In genomic region chr1:227944931-227945890, GRCh38 we compare ENCODE assay signal across 10 cellular contexts. TPM values are rescaled to one million over a fixed set of nuclear protein-coding genes. Genes with fewer than 3 reads are reported as not detected.
DNase-seq lines count a peak whose midpoint lies in the region; ATAC-seq, FAIRE-seq and TF ChIP-seq lines count a peak whose summit lies in the region.
"Had no signal": no experiment of that assay in that cellular context is flagged by ENCODE, and none has a peak within 500 bp of the region (broad histone marks: within the 10 kb centered on the region; RNA-seq: fewer than 3 reads in every experiment).

No MANE protein-coding gene starts in this region.

- H3K4me1 ChIP-seq in stomach (peaks cover 43 to 71% (median 57%) of the 10 kb centered on the region in 4 donors), small intestine (ENCODE audit: control insufficient read depth in 2 of 2, insufficient read depth in 1 of 2, low read depth in 1 of 2, low read length in 1 of 2) (peaks cover 0 to 1% of the 10 kb centered on the region in 2 donors)

- peak; percentile 25 to 40 for DNase-seq in SHP77 (lab: John Stamatoyannopoulos, UW)
- no peak for DNase-seq in SHP77 treated with DMSO at 0.1 percent for 48 hours (lab: John Stamatoyannopoulos, UW)
- no peak for DNase-seq in activated T-cell treated with anti-CD3 and anti-CD28 coated beads, Interleukin-2, amount 50 U/mL, for 4 hours
- peak; percentile 7 for DNase-seq in kidney tubule cell (ENCODE audit: low spot score)
- DNase-seq in stomach: peak; percentile 55
- no peak for DNase-seq in activated CD4-positive, alpha-beta T cell treated with anti-CD3 and anti-CD28 coated beads, Interleukin-2, amount 10 ng/mL, durations not matched to agents 24 days and 14 days
- no peak for DNase-seq in small intestine

- peak overlapping the region; percentile 55 for H3K4me3 Mint-ChIP-seq in activated T-cell treated with anti-CD3 and anti-CD28 coated beads, Interleukin-2, amount 50 U/mL, for 4 hours
- no peak overlapping the region for H3K4me3 Mint-ChIP-seq in activated CD4-positive, alpha-beta T cell treated with anti-CD3 and anti-CD28 coated beads, Interleukin-2, amount 10 ng/mL, durations not matched to agents 24 days and 14 days

- no peak for FAIRE-seq in small intestine (lab: Jason Lieb, UNC)
- FAIRE-seq: GM12878 had no signal

- H3K36me3 Mint-ChIP-seq in activated T-cell treated with anti-CD3 and anti-CD28 coated beads, Interleukin-2, amount 50 U/mL, for 4 hours (ENCODE audit: insufficient read depth): no peaks in the 10 kb centered on the region
- no peaks in the 10 kb centered on the region for H3K36me3 Mint-ChIP-seq in activated CD4-positive, alpha-beta T cell treated with anti-CD3 and anti-CD28 coated beads, Interleukin-2, amount 10 ng/mL, durations not matched to agents 24 days and 14 days (ENCODE audit: low read depth)

- H3K9me3 Mint-ChIP-seq in activated T-cell treated with anti-CD3 and anti-CD28 coated beads, Interleukin-2, amount 50 U/mL, for 4 hours: no peaks in the 10 kb centered on the region
- H3K9me3 Mint-ChIP-seq in activated CD4-positive, alpha-beta T cell treated with anti-CD3 and anti-CD28 coated beads, Interleukin-2, amount 10 ng/mL, durations not matched to agents 24 days and 14 days: no peaks in the 10 kb centered on the region

- peaks cover 11% of the 10 kb centered on the region for H3K4me1 Mint-ChIP-seq in activated T-cell treated with anti-CD3 and anti-CD28 coated beads, Interleukin-2, amount 50 U/mL, for 4 hours (ENCODE audit: low read depth)
- H3K4me1 Mint-ChIP-seq in activated CD4-positive, alpha-beta T cell treated with anti-CD3 and anti-CD28 coated beads, Interleukin-2, amount 10 ng/mL, durations not matched to agents 24 days and 14 days: no peaks in the 10 kb centered on the region

- H3K27me3 Mint-ChIP-seq in activated T-cell treated with anti-CD3 and anti-CD28 coated beads, Interleukin-2, amount 50 U/mL, for 4 hours (ENCODE audit: low read depth): peaks cover 16% of the 10 kb centered on the region
- H3K27me3 Mint-ChIP-seq in activated CD4-positive, alpha-beta T cell treated with anti-CD3 and anti-CD28 coated beads, Interleukin-2, amount 10 ng/mL, durations not matched to agents 24 days and 14 days: peaks cover 26% of the 10 kb centered on the region

- no peak for ATAC-seq in activated T-cell treated with anti-CD3 and anti-CD28 coated beads, Interleukin-2, amount 50 U/mL, for 4 hours
- ATAC-seq in GM18870 (IDR thresholded peaks at IDR 0.05; ENCODE audit: unreplicated experiment): no peak

- H3K27me3 ChIP-seq in stomach (peaks cover 0 to 45% (median 24%) of the 10 kb centered on the region in 3 donors), small intestine (ENCODE audit: control insufficient read depth in 2 of 2, insufficient read depth in 2 of 2, low read length in 2 of 2) (peaks cover 5 to 26% of the 10 kb centered on the region in 2 donors)
- H3K27me3 ChIP-seq: ascending aorta had no signal

- H3K36me3 ChIP-seq in stomach: no peaks in the 10 kb centered on the region
- no peaks in the 10 kb centered on the region for H3K36me3 ChIP-seq in small intestine (ENCODE audit: control insufficient read depth in 2 of 2, insufficient read depth in 2 of 2, low read length in 2 of 2)
- H3K36me3 ChIP-seq: ascending aorta had no signal

- TF ChIP-seq CTCF in stomach (IDR thresholded peaks at IDR 0.05): no peak

- H3K4me3 ChIP-seq in stomach: peak overlapping the region in 3 of 4 donors; percentile 61 to 72 (median 68)
- H3K4me3 ChIP-seq in small intestine (ENCODE audit: low read depth in 1 of 2, low read length in 2 of 2): no peak overlapping the region
- H3K4me3 ChIP-seq: GM12878 had no signal

- H3K27ac ChIP-seq in stomach (peak overlapping the region; percentile 74 to 94 (median 81)), small intestine (ENCODE audit: low read depth in 1 of 2, low read length in 1 of 2) (peak overlapping the region in 1 of 2 donors; percentile 72)

- TF ChIP-seq EP300 in stomach (IDR thresholded peaks at IDR 0.05): no peak

- H3K27ac Mint-ChIP-seq in activated CD4-positive, alpha-beta T cell treated with anti-CD3 and anti-CD28 coated beads, Interleukin-2, amount 10 ng/mL, durations not matched to agents 24 days and 14 days: no peak overlapping the region

- intact Hi-C loops in stomach (cut with DNase I; ENCODE audit: low total_unique reads): loop anchor here (5.0 to 10.0 kb wide), 2 partner anchors 183 to 460 kb away; no protein-coding TSS in a partner anchor
- intact Hi-C loops in activated CD4-positive, alpha-beta T cell treated with anti-CD3 and anti-CD28 coated beads, Interleukin-2, amount 10 ng/mL, durations not matched to agents 24 days and 14 days (cut with micrococcal nuclease): loop anchor here (5.0 kb wide), 1 partner anchor 557 kb away; no protein-coding TSS in a partner anchor

- TF ChIP-seq POLR2A in stomach (IDR thresholded peaks at IDR 0.05): no peak

- 51 to 65% (median 55%) methylated on average over 14 to 18 of the region's 18 CpGs for WGBS in stomach, 5 donors
- 80 to 85% (median 82%) methylated on average over 12 to 18 of the region's 18 CpGs for WGBS in small intestine, 3 donors

- H3K9me3 ChIP-seq in stomach: no peaks in the 10 kb centered on the region
- H3K9me3 ChIP-seq in small intestine (ENCODE audit: control insufficient read depth, low read depth): no peaks in the 10 kb centered on the region
- H3K9me3 ChIP-seq: ascending aorta had no signal

RNA-seq across cellular contexts. Expression of gene WNT9A, which starts 2.5 kb away (rescaled TPM):
- under 1 TPM; 0.05 to 0.08 (median 0.05) TPM for total RNA-seq in activated T-cell treated with anti-CD3 and anti-CD28 coated beads, Interleukin-2, amount 50 U/mL, for 4 hours
- total RNA-seq in stomach: 10 to 100 TPM in 1 of 5 donors, 1 to 10 TPM in 4; 1.7 to 22.2 (median 4.3) TPM
- polyA plus RNA-seq in stomach (1 to 10 TPM; 1.1 to 2.0 (median 1.1) TPM), small intestine (1 to 10 TPM in 1 of 3 donors, under 1 TPM in 2; 0.27 to 1.9 (median 0.45) TPM)
- not detected in 2 replicates for total RNA-seq in activated CD4-positive, alpha-beta T cell treated with anti-CD3 and anti-CD28 coated beads, Interleukin-2, amount 10 ng/mL, durations not matched to agents 24 days and 14 days
- total RNA-seq: GM12878 had no signal
- polyA plus RNA-seq: GM12878 had no signal

Comparison
In these comparisons a context has a peak if more than half of its experiments do, and no peak if none do; other contexts are left out.
1. DNase-seq: peak in SHP77 (2 of 2), kidney tubule cell (single experiment) and stomach (single experiment); none in SHP77 treated with DMSO at 0.1 percent for 48 hours (single experiment), activated T-cell treated with anti-CD3 and anti-CD28 coated beads, Interleukin-2, amount 50 U/mL, for 4 hours (single experiment), activated CD4-positive, alpha-beta T cell treated with anti-CD3 and anti-CD28 coated beads, Interleukin-2, amount 10 ng/mL, durations not matched to agents 24 days and 14 days (single experiment) and small intestine (single experiment).
2. H3K4me3 ChIP-seq: peak in stomach (3 of 4); none in small intestine (0 of 2).